ENCODE assay signal across 13 cellular contexts in genomic region chr19:7933411-7933810, GRCh38. TPM values are rescaled to one million over a fixed set of nuclear protein-coding genes. Genes with fewer than 3 reads are reported as not detected.
DNase-seq lines count a peak whose midpoint lies in the region; ATAC-seq and TF ChIP-seq lines count a peak whose summit lies in the region.
"Had no signal": no experiment of that assay in that cellular context is flagged by ENCODE, and none has a peak within 500 bp of the region (broad histone marks: within the 10 kb centered on the region; RNA-seq: fewer than 3 reads in every experiment).

No MANE protein-coding gene starts in this region.

- TF ChIP-seq CTCF in cardiac fibroblast (IDR thresholded peaks at IDR 0.05; ENCODE audit: low read depth, low read length): peak; percentile 36
- peak; percentile 45 for TF ChIP-seq CTCF in retinal pigment epithelial cell (conservative IDR thresholded peaks at IDR 0.05; ENCODE audit: low read depth, low read length)

- H3K4me3 ChIP-seq in H7 (ENCODE audit: insufficient read depth, low read depth, low read length) (no peak overlapping the region), cardiac fibroblast (replicated peaks in 1 of 2; ENCODE audit: low read depth in 2 of 2, low read length in 2 of 2) (no peak overlapping the region), retinal pigment epithelial cell (ENCODE audit: low read length) (no peak overlapping the region)

- H3K36me3 ChIP-seq in H7 (replicated peaks; ENCODE audit: control insufficient read depth, insufficient read depth, low read length): peaks cover 30% of the 10 kb centered on the region

- in situ Hi-C loops in G401 (cut with HindIII; ENCODE audit: low sequenced_read_pairs): no loop called here

- peak; percentile 80 for DNase-seq in H7
- DNase-seq in cardiac fibroblast (ENCODE audit: low read depth in 2 of 2): no peak
- DNase-seq in retinal pigment epithelial cell (ENCODE audit: low read depth): no peak
- DNase-seq in G401 (ENCODE audit: low spot score): no peak
- DNase-seq in NOMO-1 treated with DMSO at 0.1 percent for 48 hours (lab: John Stamatoyannopoulos, UW; ENCODE audit: unreplicated experiment): no peak
- DNase-seq: activated CD8-positive, alpha-beta memory T cell treated with anti-CD3 and anti-CD28 coated beads, Interleukin-2, amount 10 ng/mL, durations not matched to agents 7 days and 5 days; EL; erythroblast; NCI-H1092; NCI-H774; stimulated activated CD4-positive, alpha-beta T cell treated with anti-CD3 and anti-CD28 coated beads, Interleukin-2, amount 100 ng/mL, for 48 hours; substantia nigra had no signal

- no peak for ATAC-seq in HG02870 (IDR thresholded peaks at IDR 0.05; ENCODE audit: unreplicated experiment)
- ATAC-seq: activated CD8-positive, alpha-beta memory T cell treated with anti-CD3 and anti-CD28 coated beads, Interleukin-2, amount 10 ng/mL, durations not matched to agents 7 days and 5 days had no signal

- no peaks in the 10 kb centered on the region for H3K27me3 ChIP-seq in H7 (ENCODE audit: control insufficient read depth, insufficient read depth, low read length)

RNA-seq across cellular contexts. Expression of gene CTXN1, which starts 7.5 kb away (rescaled TPM):
- 5.0 and 10.7 TPM in 2 replicates for total RNA-seq in H7 (2014; rRNA removed; shearing (Covaris generic))
- 27.0 and 27.3 TPM in 2 replicates for total RNA-seq in G401 (2014; rRNA removed; shearing (Covaris generic))

RNA-seq across cellular contexts. Expression of gene TIMM44, which starts 10.1 kb away (rescaled TPM):
- total RNA-seq in H7 (2014; rRNA removed; shearing (Covaris generic)): 110 and 131 TPM in 2 replicates
- total RNA-seq in G401 (2014; rRNA removed; shearing (Covaris generic)): 100 and 168 TPM in 2 replicates

RNA-seq across cellular contexts. Expression of gene SNAPC2, which starts 13.3 kb away (rescaled TPM):
- total RNA-seq in H7 (2014; rRNA removed; shearing (Covaris generic)): 25.5 and 25.9 TPM in 2 replicates
- total RNA-seq in G401 (2014; rRNA removed; shearing (Covaris generic)): 35.1 and 37.8 TPM in 2 replicates

RNA-seq across cellular contexts. Expression of gene TGFBR3L, which starts 18.8 kb away (rescaled TPM):
- total RNA-seq in H7 (2014; rRNA removed; shearing (Covaris generic)): 1.7 TPM in 1 of 2 replicates, not detected in the other
- not detected in 2 replicates for total RNA-seq in G401 (2014; rRNA removed; shearing (Covaris generic))

RNA-seq across cellular contexts. Expression of gene MAP2K7, which starts 29.7 kb away (rescaled TPM):
- 21.1 and 24.3 TPM in 2 replicates for total RNA-seq in H7 (2014; rRNA removed; shearing (Covaris generic))
- total RNA-seq in G401 (2014; rRNA removed; shearing (Covaris generic)): 14.2 and 16.2 TPM in 2 replicates
